ENCODE assay signal across 21 cellular contexts in the genomic region with DNA sequence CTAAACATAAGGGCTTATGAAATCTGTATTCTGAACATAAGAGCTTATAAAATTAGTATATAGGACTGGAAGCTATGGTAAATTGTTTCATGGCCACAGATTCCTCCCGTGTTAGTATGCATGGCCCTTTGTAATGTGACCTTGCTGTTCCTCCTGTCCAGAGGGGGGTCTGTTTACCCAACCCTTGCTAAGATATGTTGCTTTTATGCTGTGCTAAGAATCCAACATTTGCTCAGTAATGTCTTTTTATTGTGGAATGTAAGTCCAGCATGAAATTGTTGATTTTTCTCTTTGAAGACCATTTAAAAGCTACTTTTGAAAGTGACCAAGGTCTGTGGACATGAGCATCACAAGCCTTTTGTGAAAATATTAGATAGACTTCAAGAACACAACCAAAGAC.
DNase-seq lines count a peak whose midpoint lies in the region; ATAC-seq, FAIRE-seq and TF ChIP-seq lines count a peak whose summit lies in the region.
"Had no signal": no experiment of that assay in that cellular context is flagged by ENCODE, and none has a peak within 500 bp of the region (broad histone marks: within the 10 kb centered on the region; RNA-seq: fewer than 3 reads in every experiment).

No MANE protein-coding gene starts in this region.

- POLR2A ChIA-PET in HepG2 (lab: Yijun Ruan, JAX) = no interaction called here

- CTCF ChIA-PET in HepG2 (lab: Yijun Ruan, JAX; ENCODE audit: low intra/inter-chr PET ratio, low total read pairs) = no interaction called here

- no peak overlapping the region for H3K4me2 ChIP-seq in HepG2 (ENCODE audit: low read depth, low read length)
- H3K4me2 ChIP-seq: GM23338 had no signal

- peak; percentile 79 for ATAC-seq in HepG2
- no peak for ATAC-seq in right lobe of liver
- no peak for ATAC-seq in activated CD4-positive, CD25-positive, alpha-beta regulatory T cell treated with anti-CD3 and anti-CD28 coated beads, Interleukin-2, amount 50 U/mL, for 24 hours
- ATAC-seq: GM12878, GM23338, HCT116 had no signal

- no peaks in the 10 kb centered on the region for H4K20me1 ChIP-seq in HepG2 (ENCODE audit: insufficient read depth, low read length)

- in situ Hi-C loops in HepG2 (cut with HindIII; ENCODE audit: extremely low pct_ligation_motif_present, low pct_unique_long_range_greater_than_20kb) = no loop called here
- in situ Hi-C loops in astrocyte of the spinal cord (cut with HindIII; ENCODE audit: low sequenced_read_pairs) = no loop called here

- intact Hi-C loops in HepG2 (cut with micrococcal nuclease; ENCODE audit: unreplicated experiment) (no loop called here), right lobe of liver (cut with DNase I) (no loop called here)

- 0% methylated on average over 1 of the region's 1 CpG for WGBS in HepG2 (ENCODE audit: low lambda C conversion rate)
- 78% methylated on average over 1 of the region's 1 CpG for WGBS in right lobe of liver (ENCODE audit: insufficient coverage, low coverage, low lambda C conversion rate, missing lambda C conversion rate)

- no peak overlapping the region for H2AFZ ChIP-seq in HepG2 (ENCODE audit: low read length)
- H2AFZ ChIP-seq: GM23338 had no signal

- TF ChIP-seq POLR2A in HepG2 (IDR thresholded peaks at IDR 0.05; ENCODE audit: insufficient read depth in 1 of 2, low read depth in 2 of 2, low read length in 2 of 2) (no peak), right lobe of liver (IDR thresholded peaks at IDR 0.05) (no peak)

- H3K36me3 ChIP-seq in HepG2 (replicated peaks in 1 of 2; ENCODE audit: control insufficient read depth in 1 of 2, insufficient read depth in 2 of 2, low read length in 2 of 2) (no peaks in the 10 kb centered on the region), right lobe of liver (no peaks in the 10 kb centered on the region)

- TF ChIP-seq CTCF in HepG2 (CRISPR knock-in tag; IDR thresholded peaks at IDR 0.05) (no peak), right lobe of liver (IDR thresholded peaks at IDR 0.05) (no peak), astrocyte of the spinal cord (IDR thresholded peaks at IDR 0.05; ENCODE audit: low read depth, low read length) (no peak)

- TF ChIP-seq EP300 in HepG2 (IDR thresholded peaks at IDR 0.05; ENCODE audit: low read depth in 2 of 2, low read length in 2 of 2) = peak in 1 of 2 experiments; percentile 66; a peak in 2 of 4 replicates
- peak; percentile 42; the same call in 1 of the 2 replicates for TF ChIP-seq EP300 in HepG2 (CRISPR knock-in tag; IDR thresholded peaks at IDR 0.05; ENCODE audit: borderline replicate concordance)

- H3K27me3 ChIP-seq in HepG2 (ENCODE audit: control insufficient read depth in 1 of 2, insufficient read depth in 2 of 2, low read length in 2 of 2) (no peaks in the 10 kb centered on the region), right lobe of liver (no peaks in the 10 kb centered on the region)

- H3K4me1 ChIP-seq in HepG2 (ENCODE audit: insufficient read depth, low read length) = peaks cover 23% of the 10 kb centered on the region
- peaks cover 0 to 18% (median 7%) of the 10 kb centered on the region in 4 donors for H3K4me1 ChIP-seq in right lobe of liver

- no peak for TF ChIP-seq RAD21 in HepG2 (CRISPR knock-in tag; IDR thresholded peaks at IDR 0.05)

- DNase-seq in HepG2 (ENCODE audit: low spot score) = peak; percentile 64
- DNase-seq in right lobe of liver = no peak
- peak; percentile 38 for DNase-seq in astrocyte of the spinal cord (ENCODE audit: low read depth, low spot score)
- DNase-seq in iris pigment epithelial cell (ENCODE audit: low read depth) = peak; percentile 7
- DNase-seq in A172 (ENCODE audit: low spot score) = no peak
- DNase-seq in caudate nucleus (lab: John Stamatoyannopoulos, UW) = no peak
- DNase-seq: 8988T; C1 segment of cervical spinal cord; CD4-positive, alpha-beta memory T cell; DMS153; DMS79; EL; GDM1; H9; HFFc6 had no signal

- no peaks in the 10 kb centered on the region for H3K79me2 ChIP-seq in HepG2 (ENCODE audit: insufficient read depth, low read length)

- H3K9ac ChIP-seq in HepG2 (ENCODE audit: insufficient read depth, low read depth, low read length) = no peak overlapping the region

- no peak for FAIRE-seq in HepG2 (lab: Jason Lieb, UNC)
- FAIRE-seq: GM12878, GM19239 had no signal

- H3K4me3 ChIP-seq in HepG2 (replicated peaks in 1 of 3; ENCODE audit: insufficient read depth in 1 of 3, low read depth in 2 of 3, low read length in 3 of 3) (no peak overlapping the region), right lobe of liver (no peak overlapping the region), astrocyte of the spinal cord (ENCODE audit: low read depth, low read length) (no peak overlapping the region)
- H3K4me3 ChIP-seq: GM12878, GM23338 had no signal

- H3K27ac ChIP-seq in HepG2 (ENCODE audit: extremely low read length, insufficient read depth, low read length) (no peak overlapping the region), right lobe of liver (no peak overlapping the region), caudate nucleus (ENCODE audit: low read depth, low read length) (no peak overlapping the region)

- H3K9me3 ChIP-seq in HepG2 (ENCODE audit: low read length) = peaks cover 48% of the 10 kb centered on the region
- H3K9me3 ChIP-seq in right lobe of liver = no peaks in the 10 kb centered on the region
- H3K9me3 ChIP-seq: Caco-2 had no signal

- BruUV-seq in HepG2 (replicated peaks; lab: Mats Ljungman, UMichigan) = no TSS peak

TF ChIP-seq in HepG2, 621 proteins besides CTCF, POLR2A, EP300 and RAD21 (continues in another document):
- TF ChIP-seq, protein P1, sequence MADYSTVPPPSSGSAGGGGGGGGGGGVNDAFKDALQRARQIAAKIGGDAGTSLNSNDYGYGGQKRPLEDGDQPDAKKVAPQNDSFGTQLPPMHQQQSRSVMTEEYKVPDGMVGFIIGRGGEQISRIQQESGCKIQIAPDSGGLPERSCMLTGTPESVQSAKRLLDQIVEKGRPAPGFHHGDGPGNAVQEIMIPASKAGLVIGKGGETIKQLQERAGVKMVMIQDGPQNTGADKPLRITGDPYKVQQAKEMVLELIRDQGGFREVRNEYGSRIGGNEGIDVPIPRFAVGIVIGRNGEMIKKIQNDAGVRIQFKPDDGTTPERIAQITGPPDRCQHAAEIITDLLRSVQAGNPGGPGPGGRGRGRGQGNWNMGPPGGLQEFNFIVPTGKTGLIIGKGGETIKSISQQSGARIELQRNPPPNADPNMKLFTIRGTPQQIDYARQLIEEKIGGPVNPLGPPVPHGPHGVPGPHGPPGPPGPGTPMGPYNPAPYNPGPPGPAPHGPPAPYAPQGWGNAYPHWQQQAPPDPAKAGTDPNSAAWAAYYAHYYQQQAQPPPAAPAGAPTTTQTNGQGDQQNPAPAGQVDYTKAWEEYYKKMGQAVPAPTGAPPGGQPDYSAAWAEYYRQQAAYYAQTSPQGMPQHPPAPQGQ (CRISPR knock-in tag; IDR thresholded peaks at IDR 0.05; ENCODE audit: borderline replicate concordance) = no peak
- TF ChIP-seq ZNF138 (CRISPR knock-in tag; IDR thresholded peaks at IDR 0.05; ENCODE audit: low read depth) = no peak
- no peak for TF ChIP-seq ZNF841 (CRISPR knock-in tag; IDR thresholded peaks at IDR 0.05; ENCODE audit: borderline replicate concordance)
- no peak for TF ChIP-seq ETV5 (CRISPR knock-in tag; IDR thresholded peaks at IDR 0.05; ENCODE audit: borderline replicate concordance)
- TF ChIP-seq, protein P2, sequence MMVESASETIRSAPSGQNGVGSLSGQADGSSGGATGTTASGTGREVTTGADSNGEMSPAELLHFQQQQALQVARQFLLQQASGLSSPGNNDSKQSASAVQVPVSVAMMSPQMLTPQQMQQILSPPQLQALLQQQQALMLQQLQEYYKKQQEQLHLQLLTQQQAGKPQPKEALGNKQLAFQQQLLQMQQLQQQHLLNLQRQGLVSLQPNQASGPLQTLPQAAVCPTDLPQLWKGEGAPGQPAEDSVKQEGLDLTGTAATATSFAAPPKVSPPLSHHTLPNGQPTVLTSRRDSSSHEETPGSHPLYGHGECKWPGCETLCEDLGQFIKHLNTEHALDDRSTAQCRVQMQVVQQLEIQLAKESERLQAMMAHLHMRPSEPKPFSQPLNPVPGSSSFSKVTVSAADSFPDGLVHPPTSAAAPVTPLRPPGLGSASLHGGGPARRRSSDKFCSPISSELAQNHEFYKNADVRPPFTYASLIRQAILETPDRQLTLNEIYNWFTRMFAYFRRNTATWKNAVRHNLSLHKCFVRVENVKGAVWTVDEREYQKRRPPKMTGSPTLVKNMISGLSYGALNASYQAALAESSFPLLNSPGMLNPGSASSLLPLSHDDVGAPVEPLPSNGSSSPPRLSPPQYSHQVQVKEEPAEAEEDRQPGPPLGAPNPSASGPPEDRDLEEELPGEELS (CRISPR knock-in tag; IDR thresholded peaks at IDR 0.05) = peak; percentile 55; the same call in 1 of the 2 replicates
- TF ChIP-seq FOXA1 (IDR thresholded peaks at IDR 0.05) = no peak
- TF ChIP-seq FOXA1 (CRISPR knock-in tag; IDR thresholded peaks at IDR 0.05) = 0 out of 2 replicates have a peak, but pooled peaks have one; percentile 15
- TF ChIP-seq HMG20A (CRISPR knock-in tag; IDR thresholded peaks at IDR 0.05; ENCODE audit: borderline replicate concordance) = peak; percentile 60; the same call in 1 of the 2 replicates
- TF ChIP-seq RFX5 (IDR thresholded peaks at IDR 0.05; ENCODE audit: low read depth, low read length) = no peak
- TF ChIP-seq NFKBIZ (CRISPR knock-in tag; IDR thresholded peaks at IDR 0.05) = no peak
- no peak for TF ChIP-seq SOX6 (IDR thresholded peaks at IDR 0.05)
- peak; percentile 53 for TF ChIP-seq SOX6 (CRISPR knock-in tag; IDR thresholded peaks at IDR 0.05)
- TF ChIP-seq, protein P3, sequence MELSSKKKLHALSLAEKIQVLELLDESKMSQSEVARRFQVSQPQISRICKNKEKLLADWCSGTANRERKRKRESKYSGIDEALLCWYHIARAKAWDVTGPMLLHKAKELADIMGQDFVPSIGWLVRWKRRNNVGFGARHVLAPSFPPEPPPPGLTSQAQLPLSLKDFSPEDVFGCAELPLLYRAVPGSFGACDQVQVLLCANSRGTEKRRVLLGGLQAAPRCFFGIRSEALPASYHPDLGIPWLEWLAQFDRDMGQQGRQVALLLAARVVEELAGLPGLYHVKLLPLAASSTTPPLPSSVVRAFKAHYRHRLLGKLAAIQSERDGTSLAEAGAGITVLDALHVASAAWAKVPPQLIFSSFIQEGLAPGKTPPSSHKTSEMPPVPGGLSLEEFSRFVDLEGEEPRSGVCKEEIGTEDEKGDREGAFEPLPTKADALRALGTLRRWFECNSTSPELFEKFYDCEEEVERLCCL (CRISPR knock-in tag; IDR thresholded peaks at IDR 0.05; ENCODE audit: borderline replicate concordance) = no peak

Comparison
In these comparisons a context has a peak if more than half of its experiments do, and no peak if none do; other contexts are left out.
1. DNase-seq: peak in HepG2 (single experiment), astrocyte of the spinal cord (single experiment) and iris pigment epithelial cell (single experiment); none in right lobe of liver (0 of 3), A172 (single experiment) and caudate nucleus (0 of 61).